9 cellular contexts compared by ENCODE assay signal in the genomic region with DNA sequence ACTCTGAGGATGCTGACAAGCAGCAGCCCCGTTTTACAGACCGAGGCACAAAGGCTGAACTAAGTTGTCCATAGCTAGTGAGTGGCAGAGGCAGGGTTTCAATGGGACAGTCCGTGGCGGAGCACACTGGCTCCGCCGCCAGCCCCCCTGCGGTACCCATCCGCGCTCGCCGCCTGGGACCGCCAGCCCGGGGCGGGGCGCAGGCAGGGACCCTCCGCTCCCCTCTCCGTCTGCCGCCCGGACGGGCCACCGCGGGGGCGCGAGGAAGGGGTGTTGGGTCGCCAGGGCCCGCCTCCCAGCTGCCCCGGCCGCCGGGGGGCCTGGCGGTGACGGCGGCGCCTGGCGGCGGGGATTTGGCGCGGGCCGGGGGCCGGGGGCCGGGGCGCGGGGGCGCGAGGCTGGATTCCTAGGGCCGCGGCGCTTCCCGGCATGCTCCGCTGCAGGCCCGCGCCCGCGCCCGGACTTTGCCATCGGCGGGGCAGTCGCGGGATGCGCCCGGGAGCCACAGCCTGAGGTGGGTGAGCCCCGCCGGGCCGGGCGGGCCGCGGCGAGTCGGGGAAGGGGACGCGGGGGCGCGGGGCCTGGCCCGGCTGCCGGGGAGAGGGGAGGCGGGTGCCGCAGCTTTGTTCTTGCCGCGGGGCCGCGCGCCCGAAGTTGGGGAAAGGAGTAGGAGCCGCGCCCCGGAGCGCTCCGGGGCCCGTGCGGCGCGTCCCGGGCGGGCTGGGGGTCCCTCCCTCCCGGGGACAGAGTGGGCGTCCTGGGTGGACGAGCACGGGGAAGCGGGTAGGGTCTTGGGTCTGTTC. TPM values are rescaled to one million over a fixed set of nuclear protein-coding genes. Genes with fewer than 3 reads are reported as not detected.
DNase-seq lines count a peak whose midpoint lies in the region; ATAC-seq and TF ChIP-seq lines count a peak whose summit lies in the region.
"Had no signal": no experiment of that assay in that cellular context is flagged by ENCODE, and none has a peak within 500 bp of the region (broad histone marks: within the 10 kb centered on the region; RNA-seq: fewer than 3 reads in every experiment).

TMEM98 (plus strand) TSS at position 430 of the 803 bp plus-strand sequence. CDS start 3,376 bp downstream, outside the sequence.

- no TSS peak for BruUV-seq in Panc1 (replicated peaks; lab: Mats Ljungman, UMichigan)

- H3K27me3 Mint-ChIP-seq in endodermal cell (ENCODE audit: insufficient read depth): no peaks in the 10 kb centered on the region

- intact Hi-C loops in Panc1 (cut with micrococcal nuclease; ENCODE audit: unreplicated experiment): no loop called here

- in situ Hi-C loops in Panc1 (cut with HindIII; ENCODE audit: low pct_unique_long_range_greater_than_20kb, low sequenced_read_pairs): no loop called here

- H3K9ac ChIP-seq in endodermal cell (ENCODE audit: extremely low read depth, low read length, poor library complexity, severe bottlenecking): peak within 1 kb of the TSS; percentile 80
- H3K9ac ChIP-seq in subcutaneous abdominal adipose tissue (ENCODE audit: low read length in 5 of 5): peak within 1 kb of the TSS in 3 of 5 donors; percentile 26 to 62 (median 54)

- H3K27ac ChIP-seq in Panc1 (ENCODE audit: low read length) (no peak within 1 kb of the TSS), endodermal cell (ENCODE audit: low read depth, low read length) (peak within 1 kb of the TSS; percentile 55), lung (ENCODE audit: low read depth in 1 of 2, low read length in 1 of 2) (peak within 1 kb of the TSS in 1 of 2 donors; percentile 74), subcutaneous abdominal adipose tissue (ENCODE audit: low read depth, low read length) (peak within 1 kb of the TSS; percentile 5)

- WGBS in endodermal cell (ENCODE audit: insufficient coverage in 1 of 2, insufficient read length in 1 of 2), 2 experiments: 0 to 3% methylated on average over 20 to 98 of the region's 98 CpGs
- WGBS in lung, 2 donors: 0 to 1% methylated on average over 61 to 98 of the region's 98 CpGs

- CTCF ChIA-PET in Panc1 (lab: Charles Lee): no interaction called here

- H3K9me3 ChIP-seq in Panc1 (ENCODE audit: control insufficient read depth, insufficient read depth, low read depth, low read length) (no peaks in the 10 kb centered on the region), endodermal cell (ENCODE audit: control insufficient read depth, low read length) (no peaks in the 10 kb centered on the region), lung (ENCODE audit: control insufficient read depth in 2 of 2, insufficient read depth in 1 of 2, low read length in 1 of 2) (no peaks in the 10 kb centered on the region), subcutaneous abdominal adipose tissue (ENCODE audit: control insufficient read depth in 5 of 5, low read length in 5 of 5) (no peaks in the 10 kb centered on the region)

- peaks cover 3% of the 10 kb centered on the region for H3K9me3 Mint-ChIP-seq in endodermal cell
- H3K9me3 Mint-ChIP-seq: CD4-positive, CD25-positive, alpha-beta regulatory T cell had no signal

- DNase-seq in NCI-H1092 treated with DMSO at 0.1 percent for 48 hours (lab: John Stamatoyannopoulos, UW) (peak; percentile 21), NCI-H1092 (lab: John Stamatoyannopoulos, UW) (no peak), Panc1 (ENCODE audit: low read depth, low spot score) (no peak), endodermal cell (peak; percentile 83), lung (ENCODE audit: low spot score) (no peak)
- DNase-seq: CD4-positive, CD25-positive, alpha-beta regulatory T cell had no signal

- POLR2A ChIA-PET in Panc1 (lab: Charles Lee): no interaction called here

- H3K4me1 Mint-ChIP-seq in endodermal cell: peaks cover 7% of the 10 kb centered on the region

- peak within 1 kb of the TSS; percentile 35 for H3K27ac Mint-ChIP-seq in endodermal cell
- H3K27ac Mint-ChIP-seq: CD4-positive, CD25-positive, alpha-beta regulatory T cell had no signal

- TF ChIP-seq CTCF in Panc1 (IDR thresholded peaks at IDR 0.05) (no peak), endodermal cell (conservative IDR thresholded peaks at IDR 0.05) (no peak), lung (IDR thresholded peaks at IDR 0.05; ENCODE audit: control extremely low read depth, extremely low read depth) (no peak)

- H3K4me1 ChIP-seq in Panc1 (ENCODE audit: control insufficient read depth, insufficient read depth, low read length): peaks cover 4% of the 10 kb centered on the region; the same call in 1 of the 2 replicates
- H3K4me1 ChIP-seq in endodermal cell (ENCODE audit: control insufficient read depth, insufficient read depth, low read length): no peaks in the 10 kb centered on the region
- H3K4me1 ChIP-seq in lung (ENCODE audit: control insufficient read depth in 2 of 2, insufficient read depth in 2 of 2, low read length in 2 of 2): no peaks in the 10 kb centered on the region
- peaks cover 0 to 17% (median 12%) of the 10 kb centered on the region in 5 donors for H3K4me1 ChIP-seq in subcutaneous abdominal adipose tissue (ENCODE audit: control insufficient read depth in 5 of 5, insufficient read depth in 5 of 5, low read length in 5 of 5)

- peaks cover 21% of the 10 kb centered on the region for H3K36me3 Mint-ChIP-seq in endodermal cell (ENCODE audit: low read depth)
- H3K36me3 Mint-ChIP-seq: CD4-positive, CD25-positive, alpha-beta regulatory T cell had no signal

- H3K27me3 ChIP-seq in Panc1 (ENCODE audit: control insufficient read depth, insufficient read depth, low read length) (peaks cover 26% of the 10 kb centered on the region), endodermal cell (ENCODE audit: control insufficient read depth, insufficient read depth, low read length, poor library complexity, severe bottlenecking) (no peaks in the 10 kb centered on the region), lung (ENCODE audit: control insufficient read depth, insufficient read depth) (no peaks in the 10 kb centered on the region), subcutaneous abdominal adipose tissue (ENCODE audit: control insufficient read depth in 5 of 5, insufficient read depth in 4 of 5, low read length in 5 of 5) (peaks cover 5 to 27% (median 17%) of the 10 kb centered on the region in 5 donors)

- H3K4me3 Mint-ChIP-seq in endodermal cell: no peak within 1 kb of the TSS

- H3K4me3 ChIP-seq in Panc1 (ENCODE audit: low read depth in 2 of 2, low read length in 2 of 2) (peak within 1 kb of the TSS; percentile 50 to 55), endodermal cell (ENCODE audit: low read length) (peak within 1 kb of the TSS; percentile 85), lung (peak within 1 kb of the TSS; percentile 67), subcutaneous abdominal adipose tissue (ENCODE audit: low read depth in 1 of 5, low read length in 5 of 5) (peak within 1 kb of the TSS; percentile 52 to 69 (median 68))

- ATAC-seq in Panc1: peak; percentile 83
- peak; percentile 64 for ATAC-seq in lung (ENCODE audit: insufficient read depth, low FRiP score)
- no peak for ATAC-seq in HG03095 (IDR thresholded peaks at IDR 0.05; ENCODE audit: unreplicated experiment)
- ATAC-seq in HG02884 (IDR thresholded peaks at IDR 0.05; ENCODE audit: unreplicated experiment): no peak

- no peaks in the 10 kb centered on the region for H3K36me3 ChIP-seq in Panc1 (ENCODE audit: control insufficient read depth, insufficient read depth, low read length)
- peaks cover 15% of the 10 kb centered on the region for H3K36me3 ChIP-seq in endodermal cell (ENCODE audit: control insufficient read depth, insufficient read depth, low read length)
- no peaks in the 10 kb centered on the region for H3K36me3 ChIP-seq in lung (ENCODE audit: control insufficient read depth in 2 of 2, insufficient read depth in 2 of 2, low read length in 2 of 2)
- H3K36me3 ChIP-seq in subcutaneous abdominal adipose tissue (ENCODE audit: control insufficient read depth in 5 of 5, insufficient read depth in 5 of 5, low read length in 5 of 5): no peaks in the 10 kb centered on the region

RNA-seq across cellular contexts. Expression of gene TMEM98, which starts in this region (rescaled TPM):
- total RNA-seq in Panc1 (2021; ENCODE audit: unreplicated experiment): 2.2 TPM
- polyA plus RNA-seq in Panc1 (2012; ENCODE audit: insufficient read length): 1.7 TPM
- total RNA-seq in endodermal cell: 100 to 1,000 TPM; 134 to 137 TPM
- polyA plus RNA-seq in endodermal cell (2013, experiment 1 of 2): 124 TPM
- polyA plus RNA-seq in endodermal cell (2013, experiment 2 of 2): 116 TPM
- total RNA-seq in lung: 100 to 1,000 TPM in 1 of 2 donors, 10 to 100 TPM in 1; 46.8 to 176 TPM
- polyA plus RNA-seq in lung: 10 to 100 TPM; 28.4 to 45.8 TPM
- total RNA-seq: CD4-positive, CD25-positive, alpha-beta regulatory T cell had no signal
- polyA plus RNA-seq: CD4-positive, CD25-positive, alpha-beta regulatory T cell had no signal

Comparison
In these comparisons a context has a peak if more than half of its experiments do, and no peak if none do; other contexts are left out.
1. RNA of gene TMEM98 (total RNA-seq): 46.8 to 176 TPM in lung and 134 to 137 TPM in endodermal cell; 2.2 TPM in Panc1 (single experiment); every median in the first group is over 10 times any median in the second.
2. DNase-seq: peak in NCI-H1092 treated with DMSO at 0.1 percent for 48 hours (single experiment) and endodermal cell (single experiment); none in NCI-H1092 (single experiment), Panc1 (single experiment) and lung (single experiment).
3. ATAC-seq: peak in Panc1 (single experiment) and lung (single experiment); none in HG03095 (single experiment) and HG02884 (single experiment).
4. Peak in every context shown above with its lines, with median percentiles within 50 percentile points of each other: H3K4me3 ChIP-seq.